Comparison of ENCODE assay signal across 23 cellular contexts in genomic region chr9:129234491-129234890, GRCh38. TPM values are rescaled to one million over a fixed set of nuclear protein-coding genes. Genes with fewer than 3 reads are reported as not detected.
DNase-seq lines count a peak whose midpoint lies in the region; ATAC-seq, FAIRE-seq and TF ChIP-seq lines count a peak whose summit lies in the region.
"Had no signal": no experiment of that assay in that cellular context is flagged by ENCODE, and none has a peak within 500 bp of the region (broad histone marks: within the 10 kb centered on the region; RNA-seq: fewer than 3 reads in every experiment).

No MANE protein-coding gene starts in this region.

- POLR2A ChIA-PET in CD4-positive, alpha-beta memory T cell (lab: Charles Lee; ENCODE audit: partially characterized antibody) = interaction anchor here (1.3 to 5.3 kb wide), 7 partner anchors 8 to 225 kb away, joined by 4 to 37 read pairs (median 28); partner anchors contain the start of gene IER5L

- peak in 3 of 5 donors; percentile 3 to 45 (median 13) for DNase-seq in heart left ventricle
- no peak for DNase-seq in left ventricle myocardium inferior
- DNase-seq in CD4-positive, alpha-beta memory T cell = no peak
- peak; percentile 35 for DNase-seq in kidney
- peak; percentile 56 for DNase-seq in posterior vena cava (ENCODE audit: low spot score)
- no peak for DNase-seq in H54 (ENCODE audit: insufficient read length, low spot score)
- DNase-seq in AG20443 (ENCODE audit: low spot score) = no peak
- DNase-seq: Calu3; CD8-positive, alpha-beta memory T cell; DMS153; GOT3; IMR-90; NCI-H1694; NCI-H2081; NCI-H2171 treated with DMSO at 0.1 percent for 48 hours; NCI-H446; NCI-H526 treated with DMSO at 0.1 percent for 48 hours; OCI-M1; Right ventricle myocardium superior had no signal

- no peak for TF ChIP-seq POLR2A in heart left ventricle (IDR thresholded peaks at IDR 0.05)
- no peak for TF ChIP-seq POLR2A in H54 (IDR thresholded peaks at IDR 0.05; ENCODE audit: low read depth, low read length)

- intact Hi-C loops in heart left ventricle (cut with DNase I) (no loop called here), left ventricle myocardium inferior (cut with micrococcal nuclease) (no loop called here), kidney (cut with DNase I) (no loop called here), posterior vena cava (cut with DNase I) (no loop called here)
- intact Hi-C loops in CD4-positive, alpha-beta memory T cell (cut with micrococcal nuclease) = no loop called here

- H3K27ac ChIP-seq in heart left ventricle (no peak overlapping the region), left ventricle myocardium inferior (replicated peaks) (no peak overlapping the region), kidney (ENCODE audit: low read depth in 2 of 2, low read length in 2 of 2) (no peak overlapping the region)
- H3K27ac ChIP-seq in CD4-positive, alpha-beta memory T cell (ENCODE audit: low read depth, low read length) = no peak overlapping the region
- H3K27ac ChIP-seq: KMS-11 had no signal

- H3K4me1 ChIP-seq in heart left ventricle (peaks cover 0 to 16% (median 0%) of the 10 kb centered on the region in 12 donors), left ventricle myocardium inferior (no peaks in the 10 kb centered on the region), kidney (ENCODE audit: control insufficient read depth in 1 of 2, insufficient read depth in 1 of 2, low read depth in 1 of 2, low read length in 2 of 2) (no peaks in the 10 kb centered on the region)
- peaks cover 52% of the 10 kb centered on the region for H3K4me1 ChIP-seq in CD4-positive, alpha-beta memory T cell (ENCODE audit: insufficient read depth, low read length)

- ATAC-seq in heart left ventricle (no peak), GM21717 (IDR thresholded peaks at IDR 0.05; ENCODE audit: unreplicated experiment) (no peak)
- ATAC-seq: A549 had no signal

- TF ChIP-seq CTCF in heart left ventricle (IDR thresholded peaks at IDR 0.05) = no peak
- no peak for TF ChIP-seq CTCF in left ventricle myocardium inferior (IDR thresholded peaks at IDR 0.05; ENCODE audit: borderline replicate concordance)
- no peak for TF ChIP-seq CTCF in kidney (IDR thresholded peaks at IDR 0.05; ENCODE audit: borderline replicate concordance, extremely low read depth, insufficient read depth)

- H3K4me3 Mint-ChIP-seq in CD4-positive, alpha-beta memory T cell = no peak overlapping the region

- peaks cover 0 to 11% (median 0%) of the 10 kb centered on the region in 12 donors for H3K9me3 ChIP-seq in heart left ventricle
- peaks cover 15% of the 10 kb centered on the region for H3K9me3 ChIP-seq in left ventricle myocardium inferior (replicated peaks)
- H3K9me3 ChIP-seq in CD4-positive, alpha-beta memory T cell (ENCODE audit: control insufficient read depth in 1 of 2, low read length in 2 of 2) = no peaks in the 10 kb centered on the region
- H3K9me3 ChIP-seq in kidney (ENCODE audit: control insufficient read depth in 1 of 2, low read length in 2 of 2) = peaks cover 2 to 11% of the 10 kb centered on the region in 2 donors

- H3K4me1 Mint-ChIP-seq in CD4-positive, alpha-beta memory T cell = peaks cover 38 to 66% (median 46%) of the 10 kb centered on the region in 4 donors

- FAIRE-seq in kidney (lab: Jason Lieb, UNC) (no peak), H54 (lab: Jason Lieb, UNC) (no peak)
- FAIRE-seq: A549, GM12891 had no signal

- H3K4me3 ChIP-seq in heart left ventricle (no peak overlapping the region), left ventricle myocardium inferior (no peak overlapping the region), kidney (ENCODE audit: low read length in 2 of 2) (no peak overlapping the region)
- H3K4me3 ChIP-seq in CD4-positive, alpha-beta memory T cell (ENCODE audit: low read length in 2 of 2) = no peak overlapping the region
- H3K4me3 ChIP-seq: A549 had no signal

- H3K36me3 ChIP-seq in heart left ventricle (no peaks in the 10 kb centered on the region), left ventricle myocardium inferior (no peaks in the 10 kb centered on the region), kidney (ENCODE audit: control insufficient read depth in 1 of 2, insufficient read depth in 2 of 2, low read length in 2 of 2) (no peaks in the 10 kb centered on the region)
- no peaks in the 10 kb centered on the region for H3K36me3 ChIP-seq in CD4-positive, alpha-beta memory T cell (ENCODE audit: insufficient read depth, low read length)

- peak overlapping the region in 4 of 7 donors; percentile 17 to 85 (median 42) for H3K27ac Mint-ChIP-seq in CD4-positive, alpha-beta memory T cell

- 71 to 89% (median 76%) methylated on average over 3 to 4 of the region's 4 CpGs for WGBS in heart left ventricle, 4 donors

- no peaks in the 10 kb centered on the region for H3K27me3 Mint-ChIP-seq in CD4-positive, alpha-beta memory T cell

- no peak overlapping the region for H3K9ac ChIP-seq in kidney (ENCODE audit: low read length in 2 of 2)
- H3K9ac ChIP-seq: KMS-11 had no signal

- peaks cover 0 to 8% of the 10 kb centered on the region in 2 donors for H3K36me3 Mint-ChIP-seq in CD4-positive, alpha-beta memory T cell

- H3K9me3 Mint-ChIP-seq in CD4-positive, alpha-beta memory T cell = peaks cover 0 to 6% (median 0%) of the 10 kb centered on the region in 8 donors

- H3K27me3 ChIP-seq in heart left ventricle = no peaks in the 10 kb centered on the region
- H3K27me3 ChIP-seq in left ventricle myocardium inferior (ENCODE audit: low read depth) = no peaks in the 10 kb centered on the region
- H3K27me3 ChIP-seq in CD4-positive, alpha-beta memory T cell (ENCODE audit: insufficient read depth, low read length) = no peaks in the 10 kb centered on the region

- CTCF ChIA-PET in CD4-positive, alpha-beta memory T cell (lab: Charles Lee; ENCODE audit: partially characterized antibody) = interaction anchor here (1.5 kb wide), 1 partner anchor 92 kb away, joined by 4 read pairs; no protein-coding TSS in a partner anchor

RNA-seq across cellular contexts. Expression of gene IER5L, which starts 56.4 kb away (rescaled TPM):
- total RNA-seq in heart left ventricle (10 to 100 TPM in 3 of 9 donors, 1 to 10 TPM in 6; 4.1 to 18.4 (median 5.5) TPM), left ventricle myocardium inferior (3.8 TPM), kidney (46.9 TPM), posterior vena cava (10 to 100 TPM; 23.5 to 35.0 TPM)
- polyA plus RNA-seq in heart left ventricle (1 to 10 TPM; 2.8 to 7.3 TPM), kidney (ENCODE audit: insufficient read depth, low read depth, low replicate concordance) (18.0 TPM)
- total RNA-seq in CD4-positive, alpha-beta memory T cell = 1 to 10 TPM; 3.1 to 3.6 TPM
- polyA plus RNA-seq in CD4-positive, alpha-beta memory T cell = under 1 TPM; 0.07 to 0.08 TPM

Comparison
In these comparisons a context has a peak if more than half of its experiments do, and no peak if none do; other contexts are left out.
1. DNase-seq: peak in heart left ventricle (3 of 5), kidney (single experiment) and posterior vena cava (single experiment); none in left ventricle myocardium inferior (single experiment), CD4-positive, alpha-beta memory T cell (0 of 5), H54 (single experiment) and AG20443 (single experiment).